ENCODE assay signal across 14 cellular contexts in the genomic region with DNA sequence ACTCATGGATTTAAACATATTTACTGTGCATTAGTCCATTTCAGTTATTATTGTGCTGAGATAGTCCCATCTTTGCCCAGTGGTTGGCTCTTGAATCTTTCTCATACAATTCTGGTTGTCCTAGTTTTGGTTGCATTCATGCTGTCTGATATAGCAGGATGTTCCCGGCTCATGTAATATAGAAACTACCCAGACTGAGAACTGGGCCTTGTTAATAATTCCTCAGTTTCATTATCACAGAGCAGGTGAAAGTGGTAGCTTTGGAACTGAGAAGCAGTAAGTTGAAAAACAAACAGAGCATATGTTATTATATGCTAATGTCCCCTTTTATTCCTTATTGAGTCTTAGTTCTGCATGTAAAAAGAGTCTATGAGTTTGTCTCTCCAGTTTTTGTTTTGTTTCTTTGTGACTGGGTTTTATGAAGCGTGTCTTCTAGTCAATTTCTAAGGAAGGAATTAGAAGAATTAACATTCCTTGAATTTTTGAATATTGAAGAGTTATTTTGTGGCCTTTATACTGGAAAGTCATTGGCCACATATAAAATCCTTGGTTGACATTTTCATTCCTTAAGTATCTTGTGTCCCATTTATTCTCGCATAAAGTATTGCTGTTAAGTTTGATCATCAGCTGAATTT. TPM values are rescaled to one million over a fixed set of nuclear protein-coding genes. Genes with fewer than 3 reads are reported as not detected.
DNase-seq lines count a peak whose midpoint lies in the region; ATAC-seq, FAIRE-seq and TF ChIP-seq lines count a peak whose summit lies in the region.
"Had no signal": no experiment of that assay in that cellular context is flagged by ENCODE, and none has a peak within 500 bp of the region (broad histone marks: within the 10 kb centered on the region; RNA-seq: fewer than 3 reads in every experiment).

No MANE protein-coding gene starts in this region.

- no peaks in the 10 kb centered on the region for H3K9me3 Mint-ChIP-seq in memory B cell
- no peaks in the 10 kb centered on the region for H3K9me3 Mint-ChIP-seq in activated CD4-positive, alpha-beta T cell treated with anti-CD3 and anti-CD28 coated beads, Interleukin-2, amount 10 ng/mL, durations not matched to agents 7 days and 5 days
- H3K9me3 Mint-ChIP-seq: activated CD4-positive, alpha-beta memory T cell treated with anti-CD3 and anti-CD28 coated beads for 36 hours; effector memory CD8-positive, alpha-beta T cell had no signal

- no peak for TF ChIP-seq CTCF in GM20000 (IDR thresholded peaks at IDR 0.05; ENCODE audit: extremely low read depth, missing control alignments)

- ATAC-seq in GM21447 (IDR thresholded peaks at IDR 0.05; ENCODE audit: unreplicated experiment) (peak; percentile 90), HG03354 (IDR thresholded peaks at IDR 0.05; ENCODE audit: poor library complexity, severe bottlenecking, unreplicated experiment) (peak; percentile 69), memory B cell (ENCODE audit: low read depth) (no peak)
- ATAC-seq: effector memory CD8-positive, alpha-beta T cell had no signal

- no peak for DNase-seq in GM18507 (ENCODE audit: extremely low spot score, insufficient read length, low read depth)
- no peak for DNase-seq in memory B cell (ENCODE audit: low spot score in 2 of 2)
- DNase-seq in cortex of kidney (lab: John Stamatoyannopoulos, UW): no peak
- DNase-seq in SHP77 (lab: John Stamatoyannopoulos, UW): no peak
- DNase-seq in GM20000 (ENCODE audit: low spot score): no peak
- DNase-seq in activated CD4-positive, alpha-beta T cell treated with anti-CD3 and anti-CD28 coated beads, Interleukin-2, amount 10 ng/mL, durations not matched to agents 7 days and 5 days: no peak
- DNase-seq: activated CD4-positive, alpha-beta memory T cell treated with anti-CD3 and anti-CD28 coated beads for 36 hours; activated effector memory CD4-positive, alpha-beta T cell treated with anti-CD3 and anti-CD28 coated beads, Interleukin-2, amount 50 U/mL, for 16 hours; effector memory CD8-positive, alpha-beta T cell; GM23248; NK-92 treated with Interleukin-12 subunit alpha and Interleukin-12 subunit beta, amount 100 ng/mL, for 24 hours; SIG-M5 had no signal

- POLR2A ChIA-PET in activated CD4-positive, alpha-beta T cell treated with anti-CD3 and anti-CD28 coated beads, Interleukin-2, amount 10 ng/mL, durations not matched to agents 7 days and 5 days (lab: Charles Lee): no interaction called here

- H3K36me3 Mint-ChIP-seq in memory B cell: peaks cover 46% of the 10 kb centered on the region
- H3K36me3 Mint-ChIP-seq in activated CD4-positive, alpha-beta T cell treated with anti-CD3 and anti-CD28 coated beads, Interleukin-2, amount 10 ng/mL, durations not matched to agents 7 days and 5 days (ENCODE audit: low read depth): peaks cover 66% of the 10 kb centered on the region

- no peaks in the 10 kb centered on the region for H3K4me1 Mint-ChIP-seq in memory B cell
- H3K4me1 Mint-ChIP-seq in activated CD4-positive, alpha-beta T cell treated with anti-CD3 and anti-CD28 coated beads, Interleukin-2, amount 10 ng/mL, durations not matched to agents 7 days and 5 days: peaks cover 17% of the 10 kb centered on the region

- H3K27ac Mint-ChIP-seq in memory B cell: peak overlapping the region; percentile 23
- no peak overlapping the region for H3K27ac Mint-ChIP-seq in activated CD4-positive, alpha-beta T cell treated with anti-CD3 and anti-CD28 coated beads, Interleukin-2, amount 10 ng/mL, durations not matched to agents 7 days and 5 days
- H3K27ac Mint-ChIP-seq: activated CD4-positive, alpha-beta memory T cell treated with anti-CD3 and anti-CD28 coated beads for 36 hours had no signal

- FAIRE-seq in GM18507 (lab: Jason Lieb, UNC): peak; percentile 74

- H3K4me3 Mint-ChIP-seq in memory B cell: no peak overlapping the region
- H3K4me3 Mint-ChIP-seq in activated CD4-positive, alpha-beta T cell treated with anti-CD3 and anti-CD28 coated beads, Interleukin-2, amount 10 ng/mL, durations not matched to agents 7 days and 5 days: no peak overlapping the region
- H3K4me3 Mint-ChIP-seq: activated CD4-positive, alpha-beta memory T cell treated with anti-CD3 and anti-CD28 coated beads for 36 hours; effector memory CD8-positive, alpha-beta T cell had no signal

- CTCF ChIA-PET in activated CD4-positive, alpha-beta T cell treated with anti-CD3 and anti-CD28 coated beads, Interleukin-2, amount 10 ng/mL, durations not matched to agents 7 days and 5 days (lab: Charles Lee): interaction anchor here (1.0 to 1.5 kb wide), 2 partner anchors 13 to 29 kb away, joined by 3 to 6 read pairs; no protein-coding TSS in a partner anchor

- H3K27me3 Mint-ChIP-seq in memory B cell: no peaks in the 10 kb centered on the region
- H3K27me3 Mint-ChIP-seq in activated CD4-positive, alpha-beta T cell treated with anti-CD3 and anti-CD28 coated beads, Interleukin-2, amount 10 ng/mL, durations not matched to agents 7 days and 5 days: no peaks in the 10 kb centered on the region
- H3K27me3 Mint-ChIP-seq: activated CD4-positive, alpha-beta memory T cell treated with anti-CD3 and anti-CD28 coated beads for 36 hours; effector memory CD8-positive, alpha-beta T cell had no signal

RNA-seq across cellular contexts. Expression of a gene that starts 43.3 kb away (rescaled TPM):
- total RNA-seq in activated CD4-positive, alpha-beta T cell treated with anti-CD3 and anti-CD28 coated beads, Interleukin-2, amount 10 ng/mL, durations not matched to agents 7 days and 5 days: 10 to 100 TPM; 40.2 to 47.0 TPM

RNA-seq across cellular contexts. Expression of a gene that starts 44.4 kb away (rescaled TPM):
- 10 to 100 TPM; 31.4 to 33.6 TPM for total RNA-seq in activated CD4-positive, alpha-beta T cell treated with anti-CD3 and anti-CD28 coated beads, Interleukin-2, amount 10 ng/mL, durations not matched to agents 7 days and 5 days
